32 cellular contexts compared by ENCODE assay signal in genomic region chr3:150627557-150627956, GRCh38. TPM values are rescaled to one million over a fixed set of nuclear protein-coding genes. Genes with fewer than 3 reads are reported as not detected.
DNase-seq lines count a peak whose midpoint lies in the region; ATAC-seq and TF ChIP-seq lines count a peak whose summit lies in the region.
"Had no signal": no experiment of that assay in that cellular context is flagged by ENCODE, and none has a peak within 500 bp of the region (broad histone marks: within the 10 kb centered on the region; RNA-seq: fewer than 3 reads in every experiment).

No MANE protein-coding gene starts in this region.

- DNase-seq in AG04450 (ENCODE audit: low read depth, low spot score) (peak; percentile 26), NCI-H2171 treated with DMSO at 0.1 percent for 48 hours (lab: John Stamatoyannopoulos, UW) (peak; percentile 82), fibroblast of gingiva (ENCODE audit: low read depth) (peak; percentile 91), hepatocyte (ENCODE audit: low spot score) (peak; percentile 32), C1 segment of cervical spinal cord (lab: John Stamatoyannopoulos, UW) (no peak)
- DNase-seq in effector memory CD4-positive, alpha-beta T cell = no peak
- DNase-seq in activated naive CD8-positive, alpha-beta T cell treated with anti-CD3 and anti-CD28 coated beads for 36 hours = no peak
- DNase-seq: activated CD4-positive, alpha-beta memory T cell treated with anti-CD3 and anti-CD28 coated beads for 36 hours; activated naive CD4-positive, alpha-beta T cell treated with anti-CD3 and anti-CD28 coated beads for 36 hours; amniotic stem cell; CD4-positive, alpha-beta memory T cell; colonic mucosa; effector memory CD8-positive, alpha-beta T cell; H7; hypothalamus; left colon; NCI-H1092; NCI-H1694 treated with DMSO at 0.1 percent for 48 hours; NCI-H510A treated with DMSO at 0.1 percent for 48 hours; OCI-M1; pancreas; retina; stimulated activated naive CD4-positive, alpha-beta T cell; upper lobe of left lung had no signal

- H3K4me3 ChIP-seq in AG04450 (ENCODE audit: low read depth, low read length) = no peak overlapping the region
- no peak overlapping the region for H3K4me3 ChIP-seq in hepatocyte
- no peak overlapping the region for H3K4me3 ChIP-seq in effector memory CD4-positive, alpha-beta T cell (ENCODE audit: insufficient read depth, low read depth, low read length, poor library complexity, severe bottlenecking)
- H3K4me3 ChIP-seq: breast epithelium, colonic mucosa, neural progenitor cell, pancreas, smooth muscle cell, upper lobe of left lung had no signal

- H3K4me1 Mint-ChIP-seq in activated naive CD8-positive, alpha-beta T cell treated with anti-CD3 and anti-CD28 coated beads for 36 hours = peaks cover 2% of the 10 kb centered on the region
- H3K4me1 Mint-ChIP-seq: neural progenitor cell had no signal

- H3K9me2 ChIP-seq in hepatocyte (replicated peaks; ENCODE audit: insufficient read depth) = no peaks in the 10 kb centered on the region

- no peaks in the 10 kb centered on the region for H3K27me3 Mint-ChIP-seq in activated naive CD8-positive, alpha-beta T cell treated with anti-CD3 and anti-CD28 coated beads for 36 hours
- H3K27me3 Mint-ChIP-seq: activated CD4-positive, alpha-beta memory T cell treated with anti-CD3 and anti-CD28 coated beads for 36 hours; CD4-positive, alpha-beta memory T cell; effector memory CD8-positive, alpha-beta T cell; memory B cell had no signal

- peaks cover 21% of the 10 kb centered on the region for H3K36me3 Mint-ChIP-seq in activated naive CD8-positive, alpha-beta T cell treated with anti-CD3 and anti-CD28 coated beads for 36 hours

- no peak overlapping the region for H2AFZ ChIP-seq in hepatocyte
- H2AFZ ChIP-seq: neural progenitor cell had no signal

- H3K36me3 ChIP-seq in hepatocyte (replicated peaks; ENCODE audit: insufficient read depth, low read depth) = no peaks in the 10 kb centered on the region
- H3K36me3 ChIP-seq in effector memory CD4-positive, alpha-beta T cell (ENCODE audit: control insufficient read depth, insufficient read depth, low read length) = peaks cover 50% of the 10 kb centered on the region
- H3K36me3 ChIP-seq: breast epithelium, colonic mucosa had no signal

- POLR2A ChIA-PET in AG04450 (lab: Yijun Ruan, JAX) = interaction anchor here (0.6 to 1.0 kb wide), 2 partner anchors 76 to 132 kb away, joined by 4 to 5 read pairs; partner anchors contain the start of gene ERICH6

- no peaks in the 10 kb centered on the region for H4K20me1 ChIP-seq in hepatocyte (ENCODE audit: insufficient read depth, poor library complexity, severe bottlenecking)

- CTCF ChIA-PET in AG04450 (lab: Charles Lee) = no interaction called here

- WGBS in hepatocyte (ENCODE audit: low lambda C conversion rate, missing lambda C conversion rate) = 64% methylated on average over 2 of the region's 2 CpGs

- no peak overlapping the region for H3K27ac Mint-ChIP-seq in activated naive CD8-positive, alpha-beta T cell treated with anti-CD3 and anti-CD28 coated beads for 36 hours
- H3K27ac Mint-ChIP-seq: activated naive CD4-positive, alpha-beta T cell treated with anti-CD3 and anti-CD28 coated beads for 36 hours; activated T-helper 1 cell treated with anti-CD3 and anti-CD28 coated beads, Interleukin-12 subunit alpha, Interleukin-12 subunit beta, Interleukin-2, Interleukin-4 antibody, amounts not matched to agents 30 ng/mL and 10 ng/mL and 1 ng/mL, durations not matched to agents 14 hours and 24 hours and 36 hours; effector memory CD8-positive, alpha-beta T cell; memory B cell; neural progenitor cell; T-helper 1 cell treated with Interleukin-12 subunit alpha and Interleukin-12 subunit beta and Interleukin-4 antibody, amounts not matched to agents 30 μg/mL and 1 μg/mL, for 36 hours had no signal

- ATAC-seq in GM18858 (IDR thresholded peaks at IDR 0.05; ENCODE audit: unreplicated experiment) = no peak
- ATAC-seq: effector memory CD8-positive, alpha-beta T cell; left colon; pancreas; SK-N-SH treated with all-trans-retinoic acid at 6 μM for 48 hours had no signal

- H3K4me1 ChIP-seq in hepatocyte (ENCODE audit: insufficient read depth) = no peaks in the 10 kb centered on the region
- H3K4me1 ChIP-seq in effector memory CD4-positive, alpha-beta T cell (ENCODE audit: control insufficient read depth, insufficient read depth, low read length, poor library complexity, severe bottlenecking) = no peaks in the 10 kb centered on the region
- H3K4me1 ChIP-seq: breast epithelium, colonic mucosa, neural progenitor cell, pancreas had no signal

- H3K27ac ChIP-seq in AG04450 (ENCODE audit: low read depth, low read length) (no peak overlapping the region), hepatocyte (no peak overlapping the region)
- no peak overlapping the region for H3K27ac ChIP-seq in effector memory CD4-positive, alpha-beta T cell (ENCODE audit: insufficient read depth, low read length, poor library complexity, severe bottlenecking)
- H3K27ac ChIP-seq: breast epithelium, colonic mucosa, neural progenitor cell, pancreas, upper lobe of left lung had no signal

- no peaks in the 10 kb centered on the region for H3K9me3 ChIP-seq in AG04450 (ENCODE audit: control insufficient read depth, insufficient read depth, low read length)
- no peaks in the 10 kb centered on the region for H3K9me3 ChIP-seq in hepatocyte (ENCODE audit: low read depth)
- H3K9me3 ChIP-seq in effector memory CD4-positive, alpha-beta T cell (ENCODE audit: control insufficient read depth, low read length) = no peaks in the 10 kb centered on the region
- H3K9me3 ChIP-seq: breast epithelium, colonic mucosa, pancreas, upper lobe of left lung had no signal

- H3K9me3 Mint-ChIP-seq in activated naive CD8-positive, alpha-beta T cell treated with anti-CD3 and anti-CD28 coated beads for 36 hours = no peaks in the 10 kb centered on the region
- H3K9me3 Mint-ChIP-seq: activated CD4-positive, alpha-beta memory T cell treated with anti-CD3 and anti-CD28 coated beads for 36 hours; activated naive CD4-positive, alpha-beta T cell treated with anti-CD3 and anti-CD28 coated beads for 36 hours; activated T-helper 1 cell treated with anti-CD3 and anti-CD28 coated beads, Interleukin-12 subunit alpha, Interleukin-12 subunit beta, Interleukin-2, Interleukin-4 antibody, amounts not matched to agents 30 ng/mL and 10 ng/mL and 1 ng/mL, durations not matched to agents 14 hours and 24 hours and 36 hours; CD4-positive, alpha-beta memory T cell; effector memory CD8-positive, alpha-beta T cell; memory B cell; neural progenitor cell; T-helper 1 cell treated with Interleukin-12 subunit alpha and Interleukin-12 subunit beta and Interleukin-4 antibody, amounts not matched to agents 30 μg/mL and 1 μg/mL, for 36 hours had no signal

- H3K4me2 ChIP-seq in hepatocyte = no peak overlapping the region
- H3K4me2 ChIP-seq: neural progenitor cell, smooth muscle cell had no signal

- H3K79me2 ChIP-seq in hepatocyte = peaks cover 4% of the 10 kb centered on the region

- no peak overlapping the region for H3K4me3 Mint-ChIP-seq in activated naive CD8-positive, alpha-beta T cell treated with anti-CD3 and anti-CD28 coated beads for 36 hours
- H3K4me3 Mint-ChIP-seq: activated CD4-positive, alpha-beta memory T cell treated with anti-CD3 and anti-CD28 coated beads for 36 hours; activated naive CD4-positive, alpha-beta T cell treated with anti-CD3 and anti-CD28 coated beads for 36 hours; activated T-helper 1 cell treated with anti-CD3 and anti-CD28 coated beads, Interleukin-12 subunit alpha, Interleukin-12 subunit beta, Interleukin-2, Interleukin-4 antibody, amounts not matched to agents 30 ng/mL and 10 ng/mL and 1 ng/mL, durations not matched to agents 14 hours and 24 hours and 36 hours; CD4-positive, alpha-beta memory T cell; effector memory CD8-positive, alpha-beta T cell; memory B cell; neural progenitor cell; T-helper 1 cell treated with Interleukin-12 subunit alpha and Interleukin-12 subunit beta and Interleukin-4 antibody, amounts not matched to agents 30 μg/mL and 1 μg/mL, for 36 hours had no signal

- no peak for TF ChIP-seq CTCF in AG04450 (IDR thresholded peaks at IDR 0.05; ENCODE audit: low read depth, low read length)
- no peak for TF ChIP-seq CTCF in hepatocyte (IDR thresholded peaks at IDR 0.05; ENCODE audit: poor library complexity)

- H3K27me3 ChIP-seq in AG04450 (ENCODE audit: control insufficient read depth, insufficient read depth, low read length) (no peaks in the 10 kb centered on the region), hepatocyte (no peaks in the 10 kb centered on the region)
- no peaks in the 10 kb centered on the region for H3K27me3 ChIP-seq in effector memory CD4-positive, alpha-beta T cell (replicated peaks; ENCODE audit: control insufficient read depth, insufficient read depth, low read length, poor library complexity, severe bottlenecking)
- H3K27me3 ChIP-seq: breast epithelium, colonic mucosa, neural progenitor cell, pancreas, upper lobe of left lung had no signal

RNA-seq across cellular contexts. Expression of gene SELENOT, which starts 24.4 kb away (rescaled TPM):
- polyA plus RNA-seq in AG04450 (2011; rRNA removed) (588 and 601 TPM in 2 replicates), hepatocyte (109 and 147 TPM in 2 replicates)
- polyA minus RNA-seq in AG04450 (2011; rRNA and poly(A)+ RNA removed) = 151 and 248 TPM in 2 replicates
- total RNA-seq in hepatocyte = 101 and 175 TPM in 2 replicates
- 100 to 1,000 TPM; 107 to 110 TPM for total RNA-seq in activated naive CD8-positive, alpha-beta T cell treated with anti-CD3 and anti-CD28 coated beads for 36 hours

Comparison
In these comparisons a context has a peak if more than half of its experiments do, and no peak if none do; other contexts are left out.
1. DNase-seq: peak in AG04450 (single experiment), NCI-H2171 treated with DMSO at 0.1 percent for 48 hours (single experiment), fibroblast of gingiva (single experiment) and hepatocyte (single experiment); none in C1 segment of cervical spinal cord (0 of 14), effector memory CD4-positive, alpha-beta T cell (0 of 3) and activated naive CD8-positive, alpha-beta T cell treated with anti-CD3 and anti-CD28 coated beads for 36 hours (single experiment).